In genomic region chr14:24296341-24297157, GRCh38 we compare ENCODE assay signal across 1 cellular context.
TF ChIP-seq lines count a peak whose summit lies in the region.

No MANE protein-coding gene starts in this region.

TF ChIP-seq in HepG2, 621 proteins besides CTCF, POLR2A, EP300 and RAD21 (continued from another document and continues in another):
- TF ChIP-seq ZNF407 (CRISPR knock-in tag; IDR thresholded peaks at IDR 0.05; ENCODE audit: not compliant biosample characterization) (no peak), ZSCAN21 (CRISPR knock-in tag; IDR thresholded peaks at IDR 0.05; ENCODE audit: borderline replicate concordance) (no peak), TBL1XR1 (IDR thresholded peaks at IDR 0.05; ENCODE audit: borderline replicate concordance, low read length, partially characterized antibody) (peak; percentile 11), GATAD1 (CRISPR knock-in tag; IDR thresholded peaks at IDR 0.05) (peak; percentile 71; the same call in 1 of the 2 replicates), MTF1 (CRISPR knock-in tag; IDR thresholded peaks at IDR 0.05) (no peak), CC2D1A (CRISPR knock-in tag; IDR thresholded peaks at IDR 0.05) (0 out of 2 replicates have a peak, but pooled peaks have one; percentile 88), SRY (CRISPR knock-in tag; IDR thresholded peaks at IDR 0.05) (no peak), ZNF143 (CRISPR knock-in tag; IDR thresholded peaks at IDR 0.05) (no peak), RBAK (CRISPR knock-in tag; IDR thresholded peaks at IDR 0.05) (no peak), MAFF (IDR thresholded peaks at IDR 0.05; ENCODE audit: low read depth, low read length) (no peak), ZNF3 (CRISPR knock-in tag; IDR thresholded peaks at IDR 0.05) (no peak), TEAD2 (CRISPR knock-in tag; IDR thresholded peaks at IDR 0.05) (0 out of 2 replicates have a peak, but pooled peaks have one; percentile 14), SNRNP70 (IDR thresholded peaks at IDR 0.05; ENCODE audit: low read depth, low read length) (no peak), ZNF703 (CRISPR knock-in tag; IDR thresholded peaks at IDR 0.05; ENCODE audit: borderline replicate concordance) (no peak), SRSF4 (IDR thresholded peaks at IDR 0.05; ENCODE audit: low read depth, low read length, poor library complexity, severe bottlenecking) (no peak), ZBTB49 (CRISPR knock-in tag; IDR thresholded peaks at IDR 0.05; ENCODE audit: borderline replicate concordance) (no peak), FOXO1 (CRISPR knock-in tag; IDR thresholded peaks at IDR 0.05) (peak; percentile 46; the same call in 1 of the 2 replicates), AGO1 (IDR thresholded peaks at IDR 0.05; ENCODE audit: low read depth, low read length, poor library complexity, severe bottlenecking) (no peak), SIX1 (CRISPR knock-in tag; IDR thresholded peaks at IDR 0.05; ENCODE audit: borderline replicate concordance) (no peak), DZIP1 (CRISPR knock-in tag; IDR thresholded peaks at IDR 0.05) (no peak), PRMT3 (CRISPR knock-in tag; IDR thresholded peaks at IDR 0.05; ENCODE audit: borderline replicate concordance, low read depth) (no peak), SALL2 (CRISPR knock-in tag; IDR thresholded peaks at IDR 0.05) (no peak), ZNF619 (CRISPR knock-in tag; IDR thresholded peaks at IDR 0.05) (0 out of 2 replicates have a peak, but pooled peaks have one; percentile 23), CREB3 (CRISPR knock-in tag; IDR thresholded peaks at IDR 0.05) (no peak), ETV6 (CRISPR knock-in tag; conservative IDR thresholded peaks at IDR 0.05) (no peak; the same call in 1 of the 2 replicates), ZNF790 (CRISPR knock-in tag; IDR thresholded peaks at IDR 0.05; ENCODE audit: borderline replicate concordance) (no peak), TGIF2 (CRISPR knock-in tag; IDR thresholded peaks at IDR 0.05) (no peak), YEATS2 (CRISPR knock-in tag; IDR thresholded peaks at IDR 0.05; ENCODE audit: borderline replicate concordance) (peak; percentile 62; the same call in 1 of the 2 replicates), DMAP1 (CRISPR knock-in tag; IDR thresholded peaks at IDR 0.05) (no peak; the same call in 1 of the 2 replicates), ZNF24 (IDR thresholded peaks at IDR 0.05) (no peak)
- TF ChIP-seq, protein P1, sequence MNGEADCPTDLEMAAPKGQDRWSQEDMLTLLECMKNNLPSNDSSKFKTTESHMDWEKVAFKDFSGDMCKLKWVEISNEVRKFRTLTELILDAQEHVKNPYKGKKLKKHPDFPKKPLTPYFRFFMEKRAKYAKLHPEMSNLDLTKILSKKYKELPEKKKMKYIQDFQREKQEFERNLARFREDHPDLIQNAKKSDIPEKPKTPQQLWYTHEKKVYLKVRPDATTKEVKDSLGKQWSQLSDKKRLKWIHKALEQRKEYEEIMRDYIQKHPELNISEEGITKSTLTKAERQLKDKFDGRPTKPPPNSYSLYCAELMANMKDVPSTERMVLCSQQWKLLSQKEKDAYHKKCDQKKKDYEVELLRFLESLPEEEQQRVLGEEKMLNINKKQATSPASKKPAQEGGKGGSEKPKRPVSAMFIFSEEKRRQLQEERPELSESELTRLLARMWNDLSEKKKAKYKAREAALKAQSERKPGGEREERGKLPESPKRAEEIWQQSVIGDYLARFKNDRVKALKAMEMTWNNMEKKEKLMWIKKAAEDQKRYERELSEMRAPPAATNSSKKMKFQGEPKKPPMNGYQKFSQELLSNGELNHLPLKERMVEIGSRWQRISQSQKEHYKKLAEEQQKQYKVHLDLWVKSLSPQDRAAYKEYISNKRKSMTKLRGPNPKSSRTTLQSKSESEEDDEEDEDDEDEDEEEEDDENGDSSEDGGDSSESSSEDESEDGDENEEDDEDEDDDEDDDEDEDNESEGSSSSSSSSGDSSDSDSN (CRISPR knock-in tag; IDR thresholded peaks at IDR 0.05), result no peak
- TF ChIP-seq, protein P2, sequence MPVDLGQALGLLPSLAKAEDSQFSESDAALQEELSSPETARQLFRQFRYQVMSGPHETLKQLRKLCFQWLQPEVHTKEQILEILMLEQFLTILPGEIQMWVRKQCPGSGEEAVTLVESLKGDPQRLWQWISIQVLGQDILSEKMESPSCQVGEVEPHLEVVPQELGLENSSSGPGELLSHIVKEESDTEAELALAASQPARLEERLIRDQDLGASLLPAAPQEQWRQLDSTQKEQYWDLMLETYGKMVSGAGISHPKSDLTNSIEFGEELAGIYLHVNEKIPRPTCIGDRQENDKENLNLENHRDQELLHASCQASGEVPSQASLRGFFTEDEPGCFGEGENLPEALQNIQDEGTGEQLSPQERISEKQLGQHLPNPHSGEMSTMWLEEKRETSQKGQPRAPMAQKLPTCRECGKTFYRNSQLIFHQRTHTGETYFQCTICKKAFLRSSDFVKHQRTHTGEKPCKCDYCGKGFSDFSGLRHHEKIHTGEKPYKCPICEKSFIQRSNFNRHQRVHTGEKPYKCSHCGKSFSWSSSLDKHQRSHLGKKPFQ (CRISPR knock-in tag; IDR thresholded peaks at IDR 0.05; ENCODE audit: insufficient replicate concordance), result no peak
- TF ChIP-seq, protein P3, sequence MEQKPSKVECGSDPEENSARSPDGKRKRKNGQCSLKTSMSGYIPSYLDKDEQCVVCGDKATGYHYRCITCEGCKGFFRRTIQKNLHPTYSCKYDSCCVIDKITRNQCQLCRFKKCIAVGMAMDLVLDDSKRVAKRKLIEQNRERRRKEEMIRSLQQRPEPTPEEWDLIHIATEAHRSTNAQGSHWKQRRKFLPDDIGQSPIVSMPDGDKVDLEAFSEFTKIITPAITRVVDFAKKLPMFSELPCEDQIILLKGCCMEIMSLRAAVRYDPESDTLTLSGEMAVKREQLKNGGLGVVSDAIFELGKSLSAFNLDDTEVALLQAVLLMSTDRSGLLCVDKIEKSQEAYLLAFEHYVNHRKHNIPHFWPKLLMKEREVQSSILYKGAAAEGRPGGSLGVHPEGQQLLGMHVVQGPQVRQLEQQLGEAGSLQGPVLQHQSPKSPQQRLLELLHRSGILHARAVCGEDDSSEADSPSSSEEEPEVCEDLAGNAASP (CRISPR knock-in tag; IDR thresholded peaks at IDR 0.05; ENCODE audit: borderline replicate concordance), result peak; percentile 80
- TF ChIP-seq, protein P4, sequence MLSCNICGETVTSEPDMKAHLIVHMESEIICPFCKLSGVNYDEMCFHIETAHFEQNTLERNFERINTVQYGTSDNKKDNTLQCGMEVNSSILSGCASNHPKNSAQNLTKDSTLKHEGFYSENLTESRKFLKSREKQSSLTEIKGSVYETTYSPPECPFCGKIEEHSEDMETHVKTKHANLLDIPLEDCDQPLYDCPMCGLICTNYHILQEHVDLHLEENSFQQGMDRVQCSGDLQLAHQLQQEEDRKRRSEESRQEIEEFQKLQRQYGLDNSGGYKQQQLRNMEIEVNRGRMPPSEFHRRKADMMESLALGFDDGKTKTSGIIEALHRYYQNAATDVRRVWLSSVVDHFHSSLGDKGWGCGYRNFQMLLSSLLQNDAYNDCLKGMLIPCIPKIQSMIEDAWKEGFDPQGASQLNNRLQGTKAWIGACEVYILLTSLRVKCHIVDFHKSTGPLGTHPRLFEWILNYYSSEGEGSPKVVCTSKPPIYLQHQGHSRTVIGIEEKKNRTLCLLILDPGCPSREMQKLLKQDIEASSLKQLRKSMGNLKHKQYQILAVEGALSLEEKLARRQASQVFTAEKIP (CRISPR knock-in tag; IDR thresholded peaks at IDR 0.05; ENCODE audit: borderline replicate concordance), result no peak
- TF ChIP-seq, protein P5, sequence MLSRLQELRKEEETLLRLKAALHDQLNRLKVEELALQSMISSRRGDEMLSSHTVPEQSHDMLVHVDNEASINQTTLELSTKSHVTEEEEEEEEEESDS (CRISPR knock-in tag; IDR thresholded peaks at IDR 0.05; ENCODE audit: borderline replicate concordance), result no peak
